In genomic region chr5:172188033-172188892, GRCh38 we compare ENCODE assay signal across 1 cellular context.
TF ChIP-seq lines count a peak whose summit lies in the region.

Gene STK10 (minus strand): TSS chr5:172188224. CDS start chr5:172188042, 182 bp downstream.

TF ChIP-seq in HepG2, 621 proteins besides CTCF, POLR2A, EP300 and RAD21 (continued from another document and continues in another):
- TF ChIP-seq BATF2 (CRISPR knock-in tag; IDR thresholded peaks at IDR 0.05) = no peak
- TF ChIP-seq ZNF770 (CRISPR knock-in tag; IDR thresholded peaks at IDR 0.05) = peak; percentile 20; the same call in 1 of the 2 replicates
- TF ChIP-seq BHLHE40 (IDR thresholded peaks at IDR 0.05; ENCODE audit: low read length) = peak; percentile 38; the same call in 1 of the 2 replicates
- 0 out of 2 replicates have a peak, but pooled peaks have one; percentile 37 for TF ChIP-seq ZNF256 (CRISPR knock-in tag; conservative IDR thresholded peaks at IDR 0.05)
- peak; percentile 79; the same call in 1 of the 2 replicates for TF ChIP-seq ZNF274 (CRISPR knock-in tag; IDR thresholded peaks at IDR 0.05)
- TF ChIP-seq BRD4 (CRISPR knock-in tag; IDR thresholded peaks at IDR 0.05) = 0 out of 2 replicates have a peak, but pooled peaks have one; percentile 20
- TF ChIP-seq ZNF251 (CRISPR knock-in tag; IDR thresholded peaks at IDR 0.05) = no peak
- TF ChIP-seq HINFP (CRISPR knock-in tag; IDR thresholded peaks at IDR 0.05; ENCODE audit: low read depth) = no peak
- 0 out of 2 replicates have a peak, but pooled peaks have one; percentile 44 for TF ChIP-seq RCOR2 (CRISPR knock-in tag; IDR thresholded peaks at IDR 0.05)
- TF ChIP-seq ZNF263 (CRISPR knock-in tag; IDR thresholded peaks at IDR 0.05) = peak; percentile 66
- no peak for TF ChIP-seq ZNF557 (CRISPR knock-in tag; IDR thresholded peaks at IDR 0.05)
- TF ChIP-seq HOXA3 (CRISPR knock-in tag; IDR thresholded peaks at IDR 0.05) = peak; percentile 51
- peak; percentile 28 for TF ChIP-seq MNT (IDR thresholded peaks at IDR 0.05)
- peak; percentile 65 for TF ChIP-seq PHF8 (CRISPR knock-in tag; IDR thresholded peaks at IDR 0.05)
- TF ChIP-seq REPIN1 (CRISPR knock-in tag; IDR thresholded peaks at IDR 0.05; ENCODE audit: borderline replicate concordance, low read depth) = peak; percentile 70; the same call in 1 of the 2 replicates
- TF ChIP-seq BORCS8-MEF2B (CRISPR knock-in tag; IDR thresholded peaks at IDR 0.05) = 0 out of 2 replicates have a peak, but pooled peaks have one; percentile 47
- peak; percentile 86; the same call in 1 of the 3 replicates for TF ChIP-seq MXI1 (IDR thresholded peaks at IDR 0.05; ENCODE audit: borderline replicate concordance, low read depth, low read length)
- TF ChIP-seq ZMYM3 (CRISPR knock-in tag; IDR thresholded peaks at IDR 0.05) = peak; percentile 86
- TF ChIP-seq MAZ (IDR thresholded peaks at IDR 0.05; ENCODE audit: borderline replicate concordance, low read depth, low read length) = peak; percentile 66; the same call in 1 of the 2 replicates
- TF ChIP-seq MAZ (CRISPR knock-in tag; IDR thresholded peaks at IDR 0.05; ENCODE audit: low read depth) = peak; percentile 17; the same call in 1 of the 2 replicates
- TF ChIP-seq MTA1 (CRISPR knock-in tag; IDR thresholded peaks at IDR 0.05; ENCODE audit: borderline replicate concordance) = no peak
- 0 out of 2 replicates have a peak, but pooled peaks have one; percentile 63 for TF ChIP-seq ZNF572 (CRISPR knock-in tag; IDR thresholded peaks at IDR 0.05)
- TF ChIP-seq SP4 (CRISPR knock-in tag; IDR thresholded peaks at IDR 0.05) = peak; percentile 93
- TF ChIP-seq PAWR (CRISPR knock-in tag; IDR thresholded peaks at IDR 0.05; ENCODE audit: borderline replicate concordance) = no peak; the same call in 1 of the 2 replicates
- TF ChIP-seq ZFP1 (CRISPR knock-in tag; IDR thresholded peaks at IDR 0.05) = 0 out of 2 replicates have a peak, but pooled peaks have one; percentile 32
- no peak for TF ChIP-seq ZNF225 (CRISPR knock-in tag; IDR thresholded peaks at IDR 0.05)
- no peak for TF ChIP-seq ZBTB37 (CRISPR knock-in tag; IDR thresholded peaks at IDR 0.05)
- TF ChIP-seq HOXA9 (CRISPR knock-in tag; IDR thresholded peaks at IDR 0.05; ENCODE audit: borderline replicate concordance) = no peak
- no peak for TF ChIP-seq ZNF138 (CRISPR knock-in tag; IDR thresholded peaks at IDR 0.05; ENCODE audit: low read depth)
- TF ChIP-seq RXRB (CRISPR knock-in tag; IDR thresholded peaks at IDR 0.05; ENCODE audit: borderline replicate concordance) = peak; percentile 45; the same call in 1 of the 2 replicates
- no peak for TF ChIP-seq ZNF337 (CRISPR knock-in tag; IDR thresholded peaks at IDR 0.05; ENCODE audit: borderline replicate concordance, low read depth)
- TF ChIP-seq RORA (CRISPR knock-in tag; IDR thresholded peaks at IDR 0.05) = no peak
- peak; percentile 45 for TF ChIP-seq ARID5B (CRISPR knock-in tag; IDR thresholded peaks at IDR 0.05)
- TF ChIP-seq ZNF30 (CRISPR knock-in tag; IDR thresholded peaks at IDR 0.05) = no peak
- no peak for TF ChIP-seq DPF2 (CRISPR knock-in tag; IDR thresholded peaks at IDR 0.05; ENCODE audit: borderline replicate concordance, low read depth)
- no peak for TF ChIP-seq ELF3 (CRISPR knock-in tag; IDR thresholded peaks at IDR 0.05)
- no peak for TF ChIP-seq ELF4 (CRISPR knock-in tag; IDR thresholded peaks at IDR 0.05; ENCODE audit: borderline replicate concordance)
- TF ChIP-seq ZNF619 (CRISPR knock-in tag; IDR thresholded peaks at IDR 0.05) = peak; percentile 90; the same call in 1 of the 2 replicates
- no peak for TF ChIP-seq MYNN (CRISPR knock-in tag; IDR thresholded peaks at IDR 0.05; ENCODE audit: low read depth)
- TF ChIP-seq ZNF281 (CRISPR knock-in tag; IDR thresholded peaks at IDR 0.05; ENCODE audit: borderline replicate concordance) = no peak
- peak; percentile 65; the same call in 1 of the 2 replicates for TF ChIP-seq NKX3-1 (CRISPR knock-in tag; IDR thresholded peaks at IDR 0.05)
- TF ChIP-seq KLF15 (CRISPR knock-in tag; IDR thresholded peaks at IDR 0.05; ENCODE audit: borderline replicate concordance) = 0 out of 2 replicates have a peak, but pooled peaks have one; percentile 37
- no peak for TF ChIP-seq ATF5 (CRISPR knock-in tag; IDR thresholded peaks at IDR 0.05; ENCODE audit: low read depth)
- no peak for TF ChIP-seq EHMT2 (IDR thresholded peaks at IDR 0.05; ENCODE audit: borderline replicate concordance, low read depth, low read length)
- TF ChIP-seq ZZZ3 (CRISPR knock-in tag; IDR thresholded peaks at IDR 0.05; ENCODE audit: borderline replicate concordance) = no peak
- TF ChIP-seq E2F2 (CRISPR knock-in tag; IDR thresholded peaks at IDR 0.05; ENCODE audit: borderline replicate concordance) = peak; percentile 3; the same call in 1 of the 2 replicates
- no peak for TF ChIP-seq ZNF207 (IDR thresholded peaks at IDR 0.05; ENCODE audit: borderline replicate concordance)
- TF ChIP-seq ZFYVE20 (CRISPR knock-in tag; IDR thresholded peaks at IDR 0.05; ENCODE audit: borderline replicate concordance, low read depth) = no peak
- TF ChIP-seq CHCHD3 (CRISPR knock-in tag; IDR thresholded peaks at IDR 0.05) = no peak
- TF ChIP-seq HNRNPUL1 (IDR thresholded peaks at IDR 0.05; ENCODE audit: low read depth, low read length) = peak; percentile 37; the same call in 1 of the 2 replicates
- TF ChIP-seq ZNF616 (CRISPR knock-in tag; IDR thresholded peaks at IDR 0.05; ENCODE audit: low read depth) = no peak
